Comparison of ENCODE assay signal across 10 cellular contexts in the genomic region with DNA sequence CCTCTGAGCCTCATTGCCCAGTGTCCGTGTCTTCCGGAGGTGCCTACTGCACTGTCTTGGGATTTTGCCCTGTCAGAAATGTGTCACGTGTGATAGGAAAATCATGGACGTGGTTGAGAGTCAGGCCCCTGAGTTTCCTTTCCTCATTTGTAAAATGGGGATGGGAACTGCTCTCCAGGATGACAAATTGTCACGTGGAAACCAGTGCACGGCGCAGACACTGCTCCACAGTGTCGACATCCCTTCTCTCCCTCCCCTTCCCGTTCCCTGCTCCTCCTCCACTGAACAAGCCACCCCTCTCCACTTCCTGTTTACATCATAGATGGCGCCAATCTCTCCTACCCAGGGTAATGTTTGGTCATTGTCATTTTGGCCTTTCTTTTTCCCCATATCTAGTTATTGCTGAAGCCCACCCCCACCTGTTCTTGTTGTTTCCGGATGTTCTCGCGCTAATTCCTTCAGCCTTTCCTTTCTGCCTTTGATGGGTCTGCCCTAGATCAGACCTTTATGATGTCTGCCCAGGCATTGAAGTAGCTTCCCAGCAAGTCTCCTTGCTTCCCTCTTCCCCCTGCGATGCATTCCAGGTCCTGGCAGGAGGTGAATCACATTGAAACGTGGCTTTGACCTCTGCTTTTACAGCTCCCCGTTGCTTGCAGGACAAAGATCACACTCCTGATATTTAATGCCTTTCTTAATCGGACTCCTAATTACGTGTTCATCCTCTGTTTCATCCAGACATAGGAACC.
A peak's percentile ranks its signal among the peaks of the same experiment; 100 is the strongest.
DNase-seq lines count a peak whose midpoint lies in the region; ATAC-seq and TF ChIP-seq lines count a peak whose summit lies in the region.
"Had no signal": no experiment of that assay in that cellular context is flagged by ENCODE, and none has a peak within 500 bp of the region (broad histone marks: within the 10 kb centered on the region; RNA-seq: fewer than 3 reads in every experiment).

No MANE protein-coding gene starts in this region.

- H3F3A ChIP-seq in neural progenitor cell (ENCODE audit: low read depth), result no peaks in the 10 kb centered on the region

- no peaks in the 10 kb centered on the region for H4K20me1 ChIP-seq in neural progenitor cell (ENCODE audit: low read depth)

- H2AFZ ChIP-seq in neural progenitor cell (replicated peaks), result no peak overlapping the region

- peaks cover 54% of the 10 kb centered on the region for H3K36me3 Mint-ChIP-seq in CD8-positive, alpha-beta T cell
- H3K36me3 Mint-ChIP-seq in neural progenitor cell, result peaks cover 22% of the 10 kb centered on the region
- peaks cover 15% of the 10 kb centered on the region for H3K36me3 Mint-ChIP-seq in activated CD8-positive, alpha-beta T cell treated with anti-CD3 and anti-CD28 coated beads, Interleukin-2, amount 10 ng/mL, durations not matched to agents 7 days and 5 days (ENCODE audit: low read depth)

- H3K9ac ChIP-seq in neural progenitor cell, result no peak overlapping the region

- H3K36me3 ChIP-seq in CD8-positive, alpha-beta T cell (ENCODE audit: insufficient read depth, low read length), result peaks cover 6% of the 10 kb centered on the region
- H3K36me3 ChIP-seq in neural progenitor cell, result no peaks in the 10 kb centered on the region

- POLR2A ChIA-PET in CD8-positive, alpha-beta T cell (lab: Charles Lee), result no interaction called here
- POLR2A ChIA-PET in activated CD8-positive, alpha-beta T cell treated with anti-CD3 and anti-CD28 coated beads, Interleukin-2, amount 10 ng/mL, durations not matched to agents 7 days and 5 days (lab: Charles Lee), result no interaction called here

- no peak for ATAC-seq in CD8-positive, alpha-beta T cell
- ATAC-seq in left cardiac atrium (peak; percentile 69 to 90), HG02571 (IDR thresholded peaks at IDR 0.05; ENCODE audit: unreplicated experiment) (no peak)
- ATAC-seq in activated CD8-positive, alpha-beta T cell treated with anti-CD3 and anti-CD28 coated beads, Interleukin-2, amount 10 ng/mL, durations not matched to agents 7 days and 5 days, result no peak

- intact Hi-C loops in CD8-positive, alpha-beta T cell (cut with DNase I, micrococcal nuclease), result no loop called here
- intact Hi-C loops in left cardiac atrium (cut with DNase I), result no loop called here

- H3K4me1 ChIP-seq in CD8-positive, alpha-beta T cell (ENCODE audit: insufficient read depth, low read length), result no peaks in the 10 kb centered on the region
- H3K4me1 ChIP-seq in neural progenitor cell, result no peaks in the 10 kb centered on the region

- no peak overlapping the region for H3K4me3 ChIP-seq in CD8-positive, alpha-beta T cell (ENCODE audit: low read depth, low read length)
- H3K4me3 ChIP-seq in neural progenitor cell, result no peak overlapping the region

- H3K9me3 Mint-ChIP-seq in CD8-positive, alpha-beta T cell, result no peaks in the 10 kb centered on the region
- peaks cover 10% of the 10 kb centered on the region for H3K9me3 Mint-ChIP-seq in neural progenitor cell
- H3K9me3 Mint-ChIP-seq in activated CD8-positive, alpha-beta T cell treated with anti-CD3 and anti-CD28 coated beads, Interleukin-2, amount 10 ng/mL, durations not matched to agents 7 days and 5 days (ENCODE audit: insufficient read depth), result no peaks in the 10 kb centered on the region

- CTCF ChIA-PET in CD8-positive, alpha-beta T cell (lab: Charles Lee), result no interaction called here
- CTCF ChIA-PET in activated CD8-positive, alpha-beta T cell treated with anti-CD3 and anti-CD28 coated beads, Interleukin-2, amount 10 ng/mL, durations not matched to agents 7 days and 5 days (lab: Charles Lee), result no interaction called here

- H3K27ac ChIP-seq in CD8-positive, alpha-beta T cell (ENCODE audit: low read depth, low read length), result no peak overlapping the region
- H3K27ac ChIP-seq in neural progenitor cell, result no peak overlapping the region

- no peaks in the 10 kb centered on the region for H3K27me3 Mint-ChIP-seq in CD8-positive, alpha-beta T cell (ENCODE audit: low read depth)
- peaks cover 4% of the 10 kb centered on the region for H3K27me3 Mint-ChIP-seq in neural progenitor cell (ENCODE audit: insufficient read depth, low read depth)
- H3K27me3 Mint-ChIP-seq in activated CD8-positive, alpha-beta T cell treated with anti-CD3 and anti-CD28 coated beads, Interleukin-2, amount 10 ng/mL, durations not matched to agents 7 days and 5 days (ENCODE audit: low read depth), result no peaks in the 10 kb centered on the region

- no peak for TF ChIP-seq CTCF in CD8-positive, alpha-beta T cell (IDR thresholded peaks at IDR 0.05)
- TF ChIP-seq CTCF in neural progenitor cell (IDR thresholded peaks at IDR 0.05), result no peak

- peak in 1 of 7 experiments; percentile 29 for DNase-seq in CD8-positive, alpha-beta T cell
- peak; percentile 66 for DNase-seq in SKM-1 (lab: John Stamatoyannopoulos, UW; ENCODE audit: unreplicated experiment)
- DNase-seq in left cardiac atrium, result peak; percentile 56
- DNase-seq in neural progenitor cell (ENCODE audit: low spot score), result no peak
- DNase-seq in activated CD8-positive, alpha-beta T cell treated with anti-CD3 and anti-CD28 coated beads, Interleukin-2, amount 10 ng/mL, durations not matched to agents 7 days and 5 days, result no peak
- DNase-seq in NCI-H526 treated with DMSO at 0.1 percent for 48 hours (lab: John Stamatoyannopoulos, UW), result no peak
- no peak for DNase-seq in ACHN
- DNase-seq: cerebellar nuclear complex, occipital lobe had no signal

- in situ Hi-C loops in ACHN (cut with HindIII; ENCODE audit: low pct_ligation_motif_present, low pct_unique_long_range_greater_than_20kb, low sequenced_read_pairs), result no loop called here

- peaks cover 30% of the 10 kb centered on the region for H3K4me1 Mint-ChIP-seq in CD8-positive, alpha-beta T cell (ENCODE audit: low read depth)
- peaks cover 14% of the 10 kb centered on the region for H3K4me1 Mint-ChIP-seq in neural progenitor cell
- H3K4me1 Mint-ChIP-seq in activated CD8-positive, alpha-beta T cell treated with anti-CD3 and anti-CD28 coated beads, Interleukin-2, amount 10 ng/mL, durations not matched to agents 7 days and 5 days (ENCODE audit: low read depth), result peaks cover 8% of the 10 kb centered on the region

- peak overlapping the region; percentile 55 for H3K27ac Mint-ChIP-seq in CD8-positive, alpha-beta T cell
- peak overlapping the region; percentile 33 for H3K27ac Mint-ChIP-seq in neural progenitor cell
- H3K27ac Mint-ChIP-seq in activated CD8-positive, alpha-beta T cell treated with anti-CD3 and anti-CD28 coated beads, Interleukin-2, amount 10 ng/mL, durations not matched to agents 7 days and 5 days, result no peak overlapping the region

- H3K79me2 ChIP-seq in neural progenitor cell (ENCODE audit: low read depth), result no peaks in the 10 kb centered on the region

- H3K4me2 ChIP-seq in neural progenitor cell, result no peak overlapping the region

- H3K27me3 ChIP-seq in CD8-positive, alpha-beta T cell (ENCODE audit: insufficient read depth, low read length), result no peaks in the 10 kb centered on the region
- no peaks in the 10 kb centered on the region for H3K27me3 ChIP-seq in neural progenitor cell

- no peak overlapping the region for H3K4me3 Mint-ChIP-seq in CD8-positive, alpha-beta T cell
- no peak overlapping the region for H3K4me3 Mint-ChIP-seq in neural progenitor cell
- H3K4me3 Mint-ChIP-seq in activated CD8-positive, alpha-beta T cell treated with anti-CD3 and anti-CD28 coated beads, Interleukin-2, amount 10 ng/mL, durations not matched to agents 7 days and 5 days, result no peak overlapping the region

- H3K9me3 ChIP-seq in CD8-positive, alpha-beta T cell (ENCODE audit: low read length), result no peaks in the 10 kb centered on the region
- H3K9me3 ChIP-seq in neural progenitor cell (ENCODE audit: low read depth), result no peaks in the 10 kb centered on the region

Comparison
In these comparisons a context has a peak if more than half of its experiments do, and no peak if none do; other contexts are left out.
1. ATAC-seq: peak in left cardiac atrium (2 of 2); none in CD8-positive, alpha-beta T cell (single experiment), activated CD8-positive, alpha-beta T cell treated with anti-CD3 and anti-CD28 coated beads, Interleukin-2, amount 10 ng/mL, durations not matched to agents 7 days and 5 days (single experiment) and HG02571 (single experiment).
2. DNase-seq: peak in SKM-1 (single experiment) and left cardiac atrium (single experiment); none in neural progenitor cell (single experiment), activated CD8-positive, alpha-beta T cell treated with anti-CD3 and anti-CD28 coated beads, Interleukin-2, amount 10 ng/mL, durations not matched to agents 7 days and 5 days (single experiment), NCI-H526 treated with DMSO at 0.1 percent for 48 hours (single experiment) and ACHN (single experiment).